ENCODE assay signal across 8 cellular contexts in the genomic region with DNA sequence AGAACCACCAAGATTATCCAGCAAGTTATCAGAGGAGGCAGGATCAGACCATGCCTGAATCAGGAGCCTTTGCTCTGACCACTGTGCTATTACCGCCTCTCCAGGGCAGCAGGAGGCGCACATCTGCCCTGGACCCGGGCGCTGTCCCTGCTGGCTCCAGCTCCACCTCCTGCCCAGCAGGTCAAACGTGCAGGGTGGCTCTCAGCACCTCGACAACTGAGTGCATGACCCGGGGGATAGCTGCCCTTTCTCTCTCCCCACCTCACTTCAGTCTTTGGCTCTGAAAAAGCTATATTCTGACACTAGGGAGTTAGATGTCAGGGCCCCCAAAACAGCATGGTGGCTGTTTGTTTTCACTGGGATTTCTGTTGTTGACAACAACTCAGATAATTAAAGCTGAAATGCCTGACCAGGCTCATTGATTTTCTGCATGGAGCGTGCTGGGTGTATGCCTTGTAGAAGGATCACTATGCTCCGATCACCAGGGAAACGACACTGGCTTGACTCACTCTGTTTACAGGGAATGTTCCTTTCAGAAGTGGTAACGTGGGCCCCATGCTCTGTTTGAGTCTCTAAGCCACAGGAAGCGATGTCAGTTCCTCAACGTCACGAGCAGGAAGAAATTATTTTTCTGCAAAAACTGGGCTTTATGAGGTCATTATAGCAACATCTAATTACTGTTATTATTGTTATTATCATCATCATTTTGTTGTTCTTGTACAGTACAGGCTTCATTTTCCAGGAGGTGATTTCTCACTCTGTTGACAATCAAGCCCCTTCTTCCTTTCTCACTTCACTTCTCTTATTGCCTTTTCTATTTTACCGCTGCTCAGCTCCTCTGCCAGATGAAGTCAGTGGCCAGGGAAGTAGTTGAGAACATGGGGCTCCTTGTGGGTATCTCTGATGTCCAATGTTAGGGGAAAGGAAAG.
DNase-seq lines count a peak whose midpoint lies in the region; ATAC-seq and TF ChIP-seq lines count a peak whose summit lies in the region.

No MANE protein-coding gene starts in this region.

- no peaks in the 10 kb centered on the region for H3K27me3 Mint-ChIP-seq in activated CD4-positive, alpha-beta memory T cell treated with anti-CD3 and anti-CD28 coated beads, Interleukin-2, amount 10 ng/mL, durations not matched to agents 7 days and 5 days

- peaks cover 5% of the 10 kb centered on the region for H3K9me3 Mint-ChIP-seq in activated CD4-positive, alpha-beta memory T cell treated with anti-CD3 and anti-CD28 coated beads, Interleukin-2, amount 10 ng/mL, durations not matched to agents 7 days and 5 days

- CTCF ChIA-PET in activated CD4-positive, alpha-beta memory T cell treated with anti-CD3 and anti-CD28 coated beads, Interleukin-2, amount 10 ng/mL, durations not matched to agents 7 days and 5 days (lab: Charles Lee): interaction anchor here (0.6 to 3.2 kb wide), 5 partner anchors 8 to 939 kb away, joined by 3 to 17 read pairs (median 4); no protein-coding TSS in a partner anchor

- peaks cover 9% of the 10 kb centered on the region for H3K36me3 Mint-ChIP-seq in activated CD4-positive, alpha-beta memory T cell treated with anti-CD3 and anti-CD28 coated beads, Interleukin-2, amount 10 ng/mL, durations not matched to agents 7 days and 5 days (ENCODE audit: low read depth)

- H3K4me1 Mint-ChIP-seq in activated CD4-positive, alpha-beta memory T cell treated with anti-CD3 and anti-CD28 coated beads, Interleukin-2, amount 10 ng/mL, durations not matched to agents 7 days and 5 days: peaks cover 86% of the 10 kb centered on the region

- WGBS in mesodermal cell (ENCODE audit: insufficient coverage in 2 of 2), 2 experiments: 37 to 43% methylated on average over 11 to 12 of the region's 15 CpGs

- H3K4me3 Mint-ChIP-seq in activated CD4-positive, alpha-beta memory T cell treated with anti-CD3 and anti-CD28 coated beads, Interleukin-2, amount 10 ng/mL, durations not matched to agents 7 days and 5 days: peak overlapping the region; percentile 53

- H3K36me3 ChIP-seq in mesodermal cell (ENCODE audit: control insufficient read depth, insufficient read depth, low read length): no peaks in the 10 kb centered on the region

- no peak for ATAC-seq in HG03460 (IDR thresholded peaks at IDR 0.05; ENCODE audit: unreplicated experiment)

- H3K4me1 ChIP-seq in mesodermal cell (ENCODE audit: control insufficient read depth, insufficient read depth, low read length, poor library complexity, severe bottlenecking): peaks cover 36% of the 10 kb centered on the region

- H3K27ac ChIP-seq in mesodermal cell (ENCODE audit: low read depth, low read length, severe bottlenecking): peak overlapping the region; percentile 96

- DNase-seq in NCI-H460 (ENCODE audit: extremely low read depth, low read depth) (peak; percentile 25), DMS 273 treated with DMSO at 0.1 percent for 48 hours (lab: John Stamatoyannopoulos, UW) (no peak)
- peak; percentile 79 for DNase-seq in activated CD4-positive, alpha-beta memory T cell treated with anti-CD3 and anti-CD28 coated beads, Interleukin-2, amount 10 ng/mL, durations not matched to agents 7 days and 5 days
- DNase-seq in effector CD8-positive, alpha-beta T cell (lab: John Stamatoyannopoulos, UW): peak; percentile 71
- peak; percentile 53 for DNase-seq in stimulated activated CD8-positive, alpha-beta memory T cell treated with anti-CD3 and anti-CD28 coated beads, Interleukin-15, amount 100 ng/mL, for 1 hour (ENCODE audit: low read depth)

- no peak overlapping the region for H3K4me3 ChIP-seq in mesodermal cell (ENCODE audit: extremely low read depth, insufficient read depth, low read length, poor library complexity, severe bottlenecking)

- no peaks in the 10 kb centered on the region for H3K9me3 ChIP-seq in mesodermal cell (ENCODE audit: control insufficient read depth, low read length)

- H3K27ac Mint-ChIP-seq in activated CD4-positive, alpha-beta memory T cell treated with anti-CD3 and anti-CD28 coated beads, Interleukin-2, amount 10 ng/mL, durations not matched to agents 7 days and 5 days: peak overlapping the region; percentile 96

- POLR2A ChIA-PET in activated CD4-positive, alpha-beta memory T cell treated with anti-CD3 and anti-CD28 coated beads, Interleukin-2, amount 10 ng/mL, durations not matched to agents 7 days and 5 days (lab: Charles Lee): interaction anchor here (0.6 to 5.5 kb wide), 11 partner anchors 7 to 390 kb away, joined by 3 to 54 read pairs (median 5); partner anchors contain the start of gene PPP1CB

- peak; percentile 31 for TF ChIP-seq CTCF in GM12873 (IDR thresholded peaks at IDR 0.05; ENCODE audit: insufficient read depth, low read depth, low read length, missing control alignments)
